ENCODE assay signal across 9 cellular contexts in genomic region chr17:52297230-52298010, GRCh38.
A peak's percentile ranks its signal among the peaks of the same experiment; 100 is the strongest.
DNase-seq lines count a peak whose midpoint lies in the region; ATAC-seq and TF ChIP-seq lines count a peak whose summit lies in the region.
"Had no signal": no experiment of that assay in that cellular context is flagged by ENCODE, and none has a peak within 500 bp of the region (broad histone marks: within the 10 kb centered on the region; RNA-seq: fewer than 3 reads in every experiment).

No MANE protein-coding gene starts in this region.

- peak; percentile 22 for DNase-seq in ACHN
- peak; percentile 2 for DNase-seq in GM23338 (ENCODE audit: low spot score)
- peak; percentile 13 for DNase-seq in NCI-H446 treated with DMSO at 0.1 percent for 48 hours (lab: John Stamatoyannopoulos, UW)
- no peak for DNase-seq in chondrocyte (ENCODE audit: low spot score)
- no peak for DNase-seq in T-helper 9 cell
- DNase-seq in upper lobe of right lung: no peak
- no peak for DNase-seq in NCI-H1105 (lab: John Stamatoyannopoulos, UW)
- DNase-seq: T-helper 1 cell had no signal

- H3K4me1 ChIP-seq in GM23338 (ENCODE audit: insufficient read depth) (no peaks in the 10 kb centered on the region), upper lobe of right lung (no peaks in the 10 kb centered on the region)

- H3K27ac ChIP-seq in GM23338 (ENCODE audit: low read depth) (no peak overlapping the region), upper lobe of right lung (no peak overlapping the region)

- H3K79me2 ChIP-seq in GM23338 (replicated peaks; ENCODE audit: insufficient read depth): no peaks in the 10 kb centered on the region

- H3K36me3 Mint-ChIP-seq in GM23338 (ENCODE audit: low read depth) (no peaks in the 10 kb centered on the region), chondrocyte (ENCODE audit: low read depth) (no peaks in the 10 kb centered on the region)

- no peaks in the 10 kb centered on the region for H3F3A ChIP-seq in GM23338 (replicated peaks; ENCODE audit: low read depth)

- no peak overlapping the region for H3K4me2 ChIP-seq in GM23338

- H3K4me3 Mint-ChIP-seq in GM23338: no peak overlapping the region
- H3K4me3 Mint-ChIP-seq in chondrocyte (ENCODE audit: unreplicated experiment): no peak overlapping the region

- no peak for ATAC-seq in GM23338
- ATAC-seq in upper lobe of right lung: no peak
- ATAC-seq in GM21825 (IDR thresholded peaks at IDR 0.05; ENCODE audit: unreplicated experiment): no peak

- H3K27me3 Mint-ChIP-seq in GM23338 (ENCODE audit: insufficient read depth, low read depth, poor library complexity) (no peaks in the 10 kb centered on the region), chondrocyte (ENCODE audit: low read depth) (no peaks in the 10 kb centered on the region)

- intact Hi-C loops in upper lobe of right lung (cut with DNase I): no loop called here

- H3K4me1 Mint-ChIP-seq in GM23338 (no peaks in the 10 kb centered on the region), chondrocyte (ENCODE audit: low read depth) (no peaks in the 10 kb centered on the region)

- in situ Hi-C loops in ACHN (cut with HindIII; ENCODE audit: low pct_ligation_motif_present, low pct_unique_long_range_greater_than_20kb, low sequenced_read_pairs): no loop called here

- H3K9me3 Mint-ChIP-seq in GM23338: peaks cover 2% of the 10 kb centered on the region; the same call in 2 of the 3 replicates
- H3K9me3 Mint-ChIP-seq in chondrocyte (ENCODE audit: low read depth): no peaks in the 10 kb centered on the region

- H3K27me3 ChIP-seq in GM23338 (ENCODE audit: insufficient read depth) (no peaks in the 10 kb centered on the region), upper lobe of right lung (no peaks in the 10 kb centered on the region)

- no peak overlapping the region for H3K27ac Mint-ChIP-seq in GM23338
- H3K27ac Mint-ChIP-seq in chondrocyte (ENCODE audit: unreplicated experiment): no peak overlapping the region

- H3K4me3 ChIP-seq in GM23338 (no peak overlapping the region), upper lobe of right lung (no peak overlapping the region)

- TF ChIP-seq CTCF in GM23338 (conservative IDR thresholded peaks at IDR 0.05; ENCODE audit: low read depth in 2 of 2) (peak; percentile 41 to 52), chondrocyte (IDR thresholded peaks at IDR 0.05) (peak; percentile 45), upper lobe of right lung (IDR thresholded peaks at IDR 0.05) (no peak)

- H3K9me2 ChIP-seq in GM23338 (ENCODE audit: insufficient read depth): no peaks in the 10 kb centered on the region

- H3K36me3 ChIP-seq in GM23338 (ENCODE audit: insufficient read depth): no peaks in the 10 kb centered on the region
- H3K36me3 ChIP-seq in upper lobe of right lung: no peaks in the 10 kb centered on the region

- H4K20me1 ChIP-seq in GM23338 (replicated peaks; ENCODE audit: insufficient read depth): no peaks in the 10 kb centered on the region

- no peak overlapping the region for H2AFZ ChIP-seq in GM23338

- H3K9me3 ChIP-seq in upper lobe of right lung: no peaks in the 10 kb centered on the region

TF ChIP-seq in GM23338, 12 proteins besides CTCF, POLR2A, EP300 and RAD21:
- TF ChIP-seq POLR2AphosphoS5 (IDR thresholded peaks at IDR 0.05; ENCODE audit: low read depth) (no peak), REST (IDR thresholded peaks at IDR 0.05; ENCODE audit: unreplicated experiment) (no peak), JUNB (IDR thresholded peaks at IDR 0.05; ENCODE audit: unreplicated experiment) (no peak), ZNF114 (CRISPR knock-in tag; IDR thresholded peaks at IDR 0.05) (no peak), NANOG (IDR thresholded peaks at IDR 0.05; ENCODE audit: borderline replicate concordance) (no peak), STAT1 (IDR thresholded peaks at IDR 0.05; ENCODE audit: unreplicated experiment) (no peak), EZH2 (IDR thresholded peaks at IDR 0.05; ENCODE audit: low read depth, unreplicated experiment) (no peak), ZNF331 (CRISPR knock-in tag; IDR thresholded peaks at IDR 0.05; ENCODE audit: low read depth) (no peak), EZH2phosphoT487 (IDR thresholded peaks at IDR 0.05; ENCODE audit: unreplicated experiment) (no peak), ZNF462 (CRISPR knock-in tag; IDR thresholded peaks at IDR 0.05) (no peak), CREB1 (CRISPR knock-in tag; IDR thresholded peaks at IDR 0.05; ENCODE audit: low read depth) (no peak)

Comparison
In these comparisons a context has a peak if more than half of its experiments do, and no peak if none do; other contexts are left out.
1. DNase-seq: peak in ACHN (single experiment), GM23338 (single experiment) and NCI-H446 treated with DMSO at 0.1 percent for 48 hours (single experiment); none in chondrocyte (single experiment), T-helper 9 cell (single experiment), upper lobe of right lung (single experiment) and NCI-H1105 (single experiment).